Comparison of ENCODE assay signal across 8 cellular contexts in genomic region chr15:78859971-78860733, GRCh38. TPM values are rescaled to one million over a fixed set of nuclear protein-coding genes. Genes with fewer than 3 reads are reported as not detected.
DNase-seq lines count a peak whose midpoint lies in the region; ATAC-seq and TF ChIP-seq lines count a peak whose summit lies in the region.

No MANE protein-coding gene starts in this region.

- H3K4me1 ChIP-seq in Karpas-422 (ENCODE audit: low read length), result peaks cover 5% of the 10 kb centered on the region
- H3K4me1 ChIP-seq in thymus (ENCODE audit: control insufficient read depth, insufficient read depth, low read length), result peaks cover 4% of the 10 kb centered on the region

- no peaks in the 10 kb centered on the region for H4K20me1 ChIP-seq in Karpas-422 (ENCODE audit: insufficient read depth, low read depth, low read length)

- peak; percentile 73 for TF ChIP-seq CTCF in glutamatergic neuron (IDR thresholded peaks at IDR 0.05; ENCODE audit: partially characterized antibody, unreplicated experiment)
- peak; percentile 66 for TF ChIP-seq CTCF in osteocyte (IDR thresholded peaks at IDR 0.05)

- DNase-seq in COLO829 (ENCODE audit: low spot score) (peak; percentile 69), Karpas-422 (peak; percentile 92), SK-N-MC (ENCODE audit: low read depth, low spot score) (no peak), glutamatergic neuron (peak; percentile 74), osteocyte (ENCODE audit: extremely low spot score, unreplicated experiment) (peak; percentile 90)

- H3K4me3 ChIP-seq in Karpas-422 (ENCODE audit: low read length) (peak overlapping the region; percentile 71), SK-N-MC (peak overlapping the region; percentile 83), thymus (ENCODE audit: low read length) (peak overlapping the region; percentile 46)

- peaks cover 6% of the 10 kb centered on the region for H3K4me1 Mint-ChIP-seq in activated naive CD8-positive, alpha-beta T cell (ENCODE audit: low read depth)
- H3K4me1 Mint-ChIP-seq in glutamatergic neuron (ENCODE audit: low read depth, unreplicated experiment), result no peaks in the 10 kb centered on the region
- H3K4me1 Mint-ChIP-seq in osteocyte (ENCODE audit: unreplicated experiment), result peaks cover 15% of the 10 kb centered on the region

- H3K27me3 Mint-ChIP-seq in activated naive CD8-positive, alpha-beta T cell, result no peaks in the 10 kb centered on the region
- peaks cover 6% of the 10 kb centered on the region for H3K27me3 Mint-ChIP-seq in glutamatergic neuron (ENCODE audit: unreplicated experiment)
- no peaks in the 10 kb centered on the region for H3K27me3 Mint-ChIP-seq in osteocyte (ENCODE audit: unreplicated experiment)

- H3K27ac ChIP-seq in Karpas-422 (ENCODE audit: low read length) (no peak overlapping the region), SK-N-MC (peak overlapping the region; percentile 90), thymus (ENCODE audit: low read depth) (no peak overlapping the region)

- H3K79me2 ChIP-seq in Karpas-422 (ENCODE audit: low read length), result no peaks in the 10 kb centered on the region

- peak overlapping the region; percentile 100 for H2AFZ ChIP-seq in Karpas-422 (ENCODE audit: low read length)

- peak overlapping the region; percentile 86 for H3K4me3 Mint-ChIP-seq in activated naive CD8-positive, alpha-beta T cell
- H3K4me3 Mint-ChIP-seq in glutamatergic neuron (ENCODE audit: unreplicated experiment) (peak overlapping the region; percentile 85), osteocyte (ENCODE audit: unreplicated experiment) (peak overlapping the region; percentile 86)

- H3K9ac ChIP-seq in Karpas-422 (ENCODE audit: low read length), result peak overlapping the region; percentile 70
- peak overlapping the region; percentile 82 for H3K9ac ChIP-seq in SK-N-MC (ENCODE audit: insufficient read length)

- H3K9me3 ChIP-seq in Karpas-422 (ENCODE audit: low read length) (no peaks in the 10 kb centered on the region), SK-N-MC (ENCODE audit: low read depth, low read length) (no peaks in the 10 kb centered on the region), thymus (ENCODE audit: control insufficient read depth) (no peaks in the 10 kb centered on the region)

- H3K36me3 Mint-ChIP-seq in activated naive CD8-positive, alpha-beta T cell, result no peaks in the 10 kb centered on the region
- H3K36me3 Mint-ChIP-seq in glutamatergic neuron (ENCODE audit: unreplicated experiment) (no peaks in the 10 kb centered on the region), osteocyte (ENCODE audit: unreplicated experiment) (no peaks in the 10 kb centered on the region)

- no peaks in the 10 kb centered on the region for H3K9me2 ChIP-seq in Karpas-422 (replicated peaks; ENCODE audit: insufficient read depth, low read length)

- no peaks in the 10 kb centered on the region for H3K9me3 Mint-ChIP-seq in activated naive CD8-positive, alpha-beta T cell (ENCODE audit: low read depth)
- H3K9me3 Mint-ChIP-seq in glutamatergic neuron (ENCODE audit: unreplicated experiment) (peaks cover 7% of the 10 kb centered on the region), osteocyte (ENCODE audit: unreplicated experiment) (no peaks in the 10 kb centered on the region)

- no peaks in the 10 kb centered on the region for H3K27me3 ChIP-seq in Karpas-422 (ENCODE audit: low read length)
- no peaks in the 10 kb centered on the region for H3K27me3 ChIP-seq in thymus (ENCODE audit: control insufficient read depth, insufficient read depth)

- peak overlapping the region; percentile 85 for H3K4me2 ChIP-seq in Karpas-422 (ENCODE audit: low read depth, low read length, poor library complexity, severe bottlenecking)

- H3K27ac Mint-ChIP-seq in activated naive CD8-positive, alpha-beta T cell, result peak overlapping the region; percentile 73
- peak overlapping the region; percentile 82 for H3K27ac Mint-ChIP-seq in glutamatergic neuron (ENCODE audit: unreplicated experiment)
- peak overlapping the region; percentile 96 for H3K27ac Mint-ChIP-seq in osteocyte (ENCODE audit: unreplicated experiment)

- peak; percentile 66 for ATAC-seq in GM21576 (IDR thresholded peaks at IDR 0.05; ENCODE audit: unreplicated experiment)

- H3K36me3 ChIP-seq in Karpas-422 (ENCODE audit: insufficient read depth, low read length) (no peaks in the 10 kb centered on the region), SK-N-MC (ENCODE audit: insufficient read depth, low read length) (no peaks in the 10 kb centered on the region), thymus (ENCODE audit: control insufficient read depth, insufficient read depth) (no peaks in the 10 kb centered on the region)

- WGBS in thymus, result 3% methylated on average over 29 of the region's 29 CpGs

RNA-seq across cellular contexts. Expression of gene MORF4L1, which starts 12.5 kb away (rescaled TPM):
- total RNA-seq in Karpas-422 (2014; rRNA removed; shearing (Covaris generic); ENCODE audit: low replicate concordance), result 146 and 213 TPM in 2 replicates
- total RNA-seq in glutamatergic neuron (ENCODE audit: unreplicated experiment) (379 TPM), osteocyte (466 and 488 TPM in 2 replicates)
- 231 TPM for polyA plus RNA-seq in thymus

RNA-seq across cellular contexts. Expression of gene ADAMTS7, which starts 48.9 kb away (rescaled TPM):
- 0.29 and 0.75 TPM in 2 replicates for total RNA-seq in Karpas-422 (2014; rRNA removed; shearing (Covaris generic); ENCODE audit: low replicate concordance)
- total RNA-seq in glutamatergic neuron (ENCODE audit: unreplicated experiment), result 181 TPM
- total RNA-seq in osteocyte, result 188 and 193 TPM in 2 replicates
- polyA plus RNA-seq in thymus, result 0.94 TPM

Comparison
In these comparisons a context has a peak if more than half of its experiments do, and no peak if none do; other contexts are left out.
1. RNA of gene ADAMTS7, which starts 48.9 kb away (total RNA-seq): 188 to 193 TPM in osteocyte and 181 TPM in glutamatergic neuron (single experiment); 0.29 to 0.75 TPM in Karpas-422; every median in the first group is over 100 times any median in the second.
2. Peak in every context shown above with its lines, with median percentiles within 50 percentile points of each other: H3K4me3 ChIP-seq, H3K27ac Mint-ChIP-seq and H3K4me3 Mint-ChIP-seq.